In genomic region chr5:139765409-139766217, GRCh38 we compare ENCODE assay signal across 8 cellular contexts. TPM values are rescaled to one million over a fixed set of nuclear protein-coding genes. Genes with fewer than 3 reads are reported as not detected.
A peak's percentile ranks its signal among the peaks of the same experiment; 100 is the strongest.
DNase-seq lines count a peak whose midpoint lies in the region; ATAC-seq and TF ChIP-seq lines count a peak whose summit lies in the region.

No MANE protein-coding gene starts in this region.

- H3K4me1 ChIP-seq in A673 (ENCODE audit: insufficient read depth, low read length, poor library complexity, severe bottlenecking) (no peaks in the 10 kb centered on the region), lung (ENCODE audit: control insufficient read depth in 2 of 2, insufficient read depth in 2 of 2, low read length in 2 of 2) (peaks cover 0 to 9% of the 10 kb centered on the region in 2 donors)

- H3K4me3 ChIP-seq in A673 (ENCODE audit: low read depth, low read length, poor library complexity, severe bottlenecking) = peak overlapping the region; percentile 58
- peak overlapping the region; percentile 19 for H3K4me3 ChIP-seq in lung

- intact Hi-C loops in A673 (cut with micrococcal nuclease; ENCODE audit: unreplicated experiment) = loop anchor here (1.0 kb wide), 2 partner anchors 130 to 343 kb away; no protein-coding TSS in a partner anchor

- ATAC-seq in GM18511 (IDR thresholded peaks at IDR 0.05; ENCODE audit: unreplicated experiment) (peak; percentile 87), HG03045 (IDR thresholded peaks at IDR 0.05; ENCODE audit: unreplicated experiment) (peak; percentile 77), lung (ENCODE audit: insufficient read depth, low FRiP score) (peak; percentile 88)

- H3K9me3 ChIP-seq in A673 (ENCODE audit: low read depth, low read length, poor library complexity, severe bottlenecking) (no peaks in the 10 kb centered on the region), lung (ENCODE audit: control insufficient read depth in 2 of 2, insufficient read depth in 1 of 2, low read length in 1 of 2) (no peaks in the 10 kb centered on the region)

- BruUV-seq in A673 (replicated peaks; lab: Mats Ljungman, UMichigan) = no TSS peak

- TF ChIP-seq CTCF in A673 (conservative IDR thresholded peaks at IDR 0.05; ENCODE audit: low read depth, low read length) (peak; percentile 96), lung (IDR thresholded peaks at IDR 0.05; ENCODE audit: control extremely low read depth, extremely low read depth) (peak; percentile 78)

- POLR2A ChIA-PET in A673 (lab: Charles Lee; ENCODE audit: low non-redundant PET) = interaction anchor here (0.6 kb wide), 1 partner anchor 55 kb away, joined by 9 read pairs; no protein-coding TSS in a partner anchor

- CTCF ChIA-PET in A673 (lab: Charles Lee) = interaction anchor here (0.5 to 1.5 kb wide), 23 partner anchors 10 to 1310 kb away, joined by 3 to 20 read pairs (median 4); partner anchors contain the start of gene CXXC5

- WGBS in lung, 2 donors = 8 to 9% methylated on average over 42 to 46 of the region's 46 CpGs

- peak; percentile 81 for DNase-seq in A673 (ENCODE audit: low spot score)
- DNase-seq in NCI-H345 treated with DMSO at 0.1 percent for 48 hours (lab: John Stamatoyannopoulos, UW; ENCODE audit: unreplicated experiment) = peak; percentile 88
- peak; percentile 84 for DNase-seq in activated CD4-positive, alpha-beta T cell treated with anti-CD3 and anti-CD28 coated beads, Interleukin-2, amount 50 U/mL, for 48 hours
- DNase-seq in ecto neural progenitor cell (ENCODE audit: low spot score) = peak; percentile 91
- peak; percentile 67 for DNase-seq in lung (ENCODE audit: low spot score)
- DNase-seq in stimulated activated CD4-positive, alpha-beta T cell treated with anti-CD3 and anti-CD28 coated beads, TNF-alpha, amount 100 ng/mL, for 1 hour (ENCODE audit: low read depth in 3 of 3, low spot score in 1 of 3) = peak; percentile 24 to 80 (median 67)

- H3K27ac ChIP-seq in A673 (ENCODE audit: low read depth, low read length, poor library complexity, severe bottlenecking) (no peak overlapping the region), lung (ENCODE audit: low read depth in 1 of 2, low read length in 1 of 2) (no peak overlapping the region)

- H3K27me3 ChIP-seq in A673 (replicated peaks; ENCODE audit: insufficient read depth, low read depth, low read length, poor library complexity) = no peaks in the 10 kb centered on the region
- H3K27me3 ChIP-seq in lung (ENCODE audit: control insufficient read depth, insufficient read depth) = no peaks in the 10 kb centered on the region

- H3K36me3 ChIP-seq in A673 (ENCODE audit: insufficient read depth, low read length, poor library complexity, severe bottlenecking) (no peaks in the 10 kb centered on the region), lung (ENCODE audit: control insufficient read depth in 2 of 2, insufficient read depth in 2 of 2, low read length in 2 of 2) (no peaks in the 10 kb centered on the region)

RNA-seq across cellular contexts. Expression of gene PSD2, which starts 30.0 kb away (rescaled TPM):
- total RNA-seq in A673 (2021) = 0.26 and 0.70 TPM in 2 replicates
- under 1 TPM; 0.06 to 0.20 TPM for total RNA-seq in lung
- under 1 TPM; 0.01 to 0.04 TPM for polyA plus RNA-seq in lung
